ENCODE assay signal across 8 cellular contexts in the genomic region with DNA sequence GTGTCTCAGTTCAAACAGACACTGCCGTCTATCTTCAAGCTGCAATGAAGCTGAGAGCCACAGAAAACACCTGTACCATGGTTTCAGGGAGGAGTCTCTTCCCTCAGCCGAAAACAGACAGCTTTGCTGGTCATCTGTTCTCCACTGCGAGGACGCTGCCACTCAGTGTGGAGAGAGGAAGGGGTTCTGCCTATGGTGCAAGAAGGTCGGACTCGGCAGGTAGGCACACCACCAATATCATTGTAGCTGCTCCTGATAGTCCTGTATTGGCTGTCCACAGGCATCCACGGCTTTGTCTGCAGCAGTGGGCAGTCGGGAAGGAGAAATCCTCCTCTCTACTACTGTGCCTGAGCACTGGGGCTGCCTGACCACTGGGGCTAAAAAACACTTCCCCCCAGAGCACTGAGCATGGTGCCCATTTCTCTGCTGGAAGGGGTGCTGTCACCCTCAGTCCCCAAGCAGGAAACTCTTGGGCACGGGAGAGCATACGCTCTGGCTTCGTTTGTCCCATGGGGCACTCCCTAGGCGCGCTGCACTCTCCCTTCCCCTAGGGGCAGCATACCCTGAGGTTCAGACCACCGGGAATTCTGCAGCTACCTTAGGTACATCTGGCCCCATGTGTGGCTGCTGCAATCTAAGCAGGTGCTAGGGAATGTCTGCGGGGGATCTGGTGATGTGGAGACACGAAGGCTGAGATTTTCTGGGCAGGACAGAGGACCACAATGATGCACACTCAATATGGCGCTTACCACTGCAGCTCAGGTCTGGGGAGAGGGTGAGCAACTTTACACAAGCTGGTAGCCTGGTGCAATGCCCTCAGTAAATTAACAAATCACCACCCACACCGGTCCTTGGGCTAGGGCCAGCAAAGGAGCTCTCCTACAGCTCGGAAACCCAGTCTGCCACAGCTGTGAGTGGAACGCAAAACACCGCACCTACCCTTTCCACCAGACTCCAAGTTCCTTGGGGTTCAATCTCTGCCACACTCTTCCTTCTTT.
A peak's percentile ranks its signal among the peaks of the same experiment; 100 is the strongest.
DNase-seq lines count a peak whose midpoint lies in the region; ATAC-seq and TF ChIP-seq lines count a peak whose summit lies in the region.

No MANE protein-coding gene starts in this region.

- POLR2A ChIA-PET in RWPE1 (lab: Yijun Ruan, JAX; ENCODE audit: low non-redundant PET), result no interaction called here

- H3K36me3 ChIP-seq in suprapubic skin, result no peaks in the 10 kb centered on the region

- TF ChIP-seq CTCF in RWPE1 (conservative IDR thresholded peaks at IDR 0.05; ENCODE audit: low read depth), result no peak
- peak in 1 of 2 donors; percentile 33 for TF ChIP-seq CTCF in suprapubic skin (IDR thresholded peaks at IDR 0.05)

- CTCF ChIA-PET in RWPE1 (lab: Yijun Ruan, JAX), result interaction anchor here (0.5 to 2.2 kb wide), 11 partner anchors 12 to 1493 kb away, joined by 3 to 12 read pairs (median 4); no protein-coding TSS in a partner anchor

- DNase-seq in ACHN, result peak; percentile 8
- peak; percentile 9 for DNase-seq in RWPE1 (ENCODE audit: low spot score)
- DNase-seq in glomerular visceral epithelial cell (ENCODE audit: extremely low spot score), result peak; percentile 16
- DNase-seq in suprapubic skin (ENCODE audit: low spot score in 2 of 2), result peak in 1 of 2 donors; percentile 49
- DNase-seq in activated gamma-delta T cell treated with Interleukin-2 at 50 U/mL for 16 hours, result no peak
- DNase-seq in stimulated activated CD4-positive, alpha-beta T cell treated with anti-CD3 and anti-CD28 coated beads, Interleukin-12 subunit alpha, Interleukin-12 subunit beta, amount 100 ng/mL, for 4 hours, result no peak

- H3K9me3 ChIP-seq in suprapubic skin, result no peaks in the 10 kb centered on the region

- ATAC-seq in GM18519 (IDR thresholded peaks at IDR 0.05; ENCODE audit: low FRiP score, unreplicated experiment) (peak; percentile 11), HG02981 (IDR thresholded peaks at IDR 0.05; ENCODE audit: unreplicated experiment) (peak; percentile 33)

- no peak for TF ChIP-seq POLR2A in suprapubic skin (IDR thresholded peaks at IDR 0.05)

- in situ Hi-C loops in ACHN (cut with HindIII; ENCODE audit: low pct_ligation_motif_present, low pct_unique_long_range_greater_than_20kb, low sequenced_read_pairs), result no loop called here

- H3K27me3 ChIP-seq in suprapubic skin, result no peaks in the 10 kb centered on the region

- peak overlapping the region; percentile 50 for H3K4me3 ChIP-seq in suprapubic skin

- H3K4me1 ChIP-seq in suprapubic skin, result no peaks in the 10 kb centered on the region

- WGBS in suprapubic skin, result 66% methylated on average over 11 of the region's 21 CpGs

- H3K27ac ChIP-seq in RWPE1 (no peak overlapping the region), suprapubic skin (no peak overlapping the region)

- no peak for TF ChIP-seq EP300 in suprapubic skin (IDR thresholded peaks at IDR 0.05)

Comparison
In these comparisons a context has a peak if more than half of its experiments do, and no peak if none do; other contexts are left out.
1. DNase-seq: peak in ACHN (single experiment), RWPE1 (single experiment) and glomerular visceral epithelial cell (single experiment); none in activated gamma-delta T cell treated with Interleukin-2 at 50 U/mL for 16 hours (single experiment) and stimulated activated CD4-positive, alpha-beta T cell treated with anti-CD3 and anti-CD28 coated beads, Interleukin-12 subunit alpha, Interleukin-12 subunit beta, amount 100 ng/mL, for 4 hours (single experiment).